In genomic region chr7:136267822-136268221, GRCh38 we compare ENCODE assay signal across 7 cellular contexts.
"Had no signal": no experiment of that assay in that cellular context is flagged by ENCODE, and none has a peak within 500 bp of the region (broad histone marks: within the 10 kb centered on the region; RNA-seq: fewer than 3 reads in every experiment).

No MANE protein-coding gene starts in this region.

- H3K9ac ChIP-seq: KMS-11 had no signal

- H3K27ac ChIP-seq: HL-60, KMS-11 had no signal

- ATAC-seq: HepG2 had no signal

- FAIRE-seq: HepG2, HTR-8/SVneo had no signal

- H3K4me2 ChIP-seq: KMS-11 had no signal

- DNase-seq: IMR-90, KBM-7, KG1 had no signal
